1 cellular context compared by ENCODE assay signal in genomic region chr18:74265546-74266098, GRCh38.
A peak's percentile ranks its signal among the peaks of the same experiment; 100 is the strongest.
TF ChIP-seq lines count a peak whose summit lies in the region.

No MANE protein-coding gene starts in this region.

TF ChIP-seq in HepG2, 621 proteins besides CTCF, POLR2A, EP300 and RAD21 (continued from another document):
- TF ChIP-seq ZBTB4 (CRISPR knock-in tag; IDR thresholded peaks at IDR 0.05; ENCODE audit: borderline replicate concordance) (peak; percentile 90; the same call in 1 of the 2 replicates), THAP9 (CRISPR knock-in tag; IDR thresholded peaks at IDR 0.05; ENCODE audit: borderline replicate concordance) (no peak), TEAD3 (CRISPR knock-in tag; optimal IDR thresholded peaks at IDR 0.05; ENCODE audit: borderline replicate concordance) (peak; percentile 66), RNF219 (CRISPR knock-in tag; IDR thresholded peaks at IDR 0.05) (no peak), MIER2 (CRISPR knock-in tag; IDR thresholded peaks at IDR 0.05) (0 out of 2 replicates have a peak, but pooled peaks have one; percentile 20), ZBTB7B (CRISPR knock-in tag; IDR thresholded peaks at IDR 0.05) (peak; percentile 37; the same call in 1 of the 2 replicates), ZNF503 (CRISPR knock-in tag; IDR thresholded peaks at IDR 0.05) (no peak), NKX3-1 (CRISPR knock-in tag; IDR thresholded peaks at IDR 0.05) (no peak), CENPBD1 (CRISPR knock-in tag; IDR thresholded peaks at IDR 0.05; ENCODE audit: borderline replicate concordance, low read depth) (no peak)
